26 cellular contexts compared by ENCODE assay signal in genomic region chr9:126240835-126241234, GRCh38.
"Had no signal": no experiment of that assay in that cellular context is flagged by ENCODE, and none has a peak within 500 bp of the region (broad histone marks: within the 10 kb centered on the region; RNA-seq: fewer than 3 reads in every experiment).

No MANE protein-coding gene starts in this region.

- ATAC-seq: activated naive CD4-positive, alpha-beta T cell treated with anti-CD3 and anti-CD28 coated beads, Interleukin-2, amount 50 U/mL, for 72 hours; gastroesophageal sphincter; pancreas; psoas muscle had no signal

- H3K9me3 ChIP-seq: neutrophil had no signal

- H3K4me1 Mint-ChIP-seq: activated CD4-positive, alpha-beta memory T cell treated with anti-CD3 and anti-CD28 coated beads, Interleukin-2, amount 10 ng/mL, durations not matched to agents 7 days and 5 days; endodermal cell; nephron had no signal

- H3K9me3 Mint-ChIP-seq: activated CD4-positive, alpha-beta memory T cell treated with anti-CD3 and anti-CD28 coated beads, Interleukin-2, amount 10 ng/mL, durations not matched to agents 7 days and 5 days; activated T-helper 1 cell treated with anti-CD3 and anti-CD28 coated beads, Interleukin-12 subunit alpha, Interleukin-12 subunit beta, Interleukin-2, Interleukin-4 antibody, amounts not matched to agents 30 ng/mL and 10 ng/mL and 1 ng/mL, durations not matched to agents 14 hours and 24 hours and 36 hours; endodermal cell had no signal

- H3K36me3 ChIP-seq: ascending aorta, brain microvascular endothelial cell, gastroesophageal sphincter, neutrophil, pancreas, right atrium auricular region, spleen, stomach, suprapubic skin, tibial nerve had no signal

- H3K4me3 ChIP-seq: ascending aorta, gastroesophageal sphincter, pancreas, psoas muscle, right atrium auricular region, spleen, stomach, suprapubic skin, tibial nerve had no signal

- H3K4me3 Mint-ChIP-seq: activated CD4-positive, alpha-beta memory T cell treated with anti-CD3 and anti-CD28 coated beads, Interleukin-2, amount 10 ng/mL, durations not matched to agents 7 days and 5 days; activated T-helper 1 cell treated with anti-CD3 and anti-CD28 coated beads, Interleukin-12 subunit alpha, Interleukin-12 subunit beta, Interleukin-2, Interleukin-4 antibody, amounts not matched to agents 30 ng/mL and 10 ng/mL and 1 ng/mL, durations not matched to agents 14 hours and 24 hours and 36 hours; endodermal cell; nephron; T-helper 1 cell treated with Interleukin-12 subunit alpha and Interleukin-12 subunit beta and Interleukin-4 antibody, amounts not matched to agents 30 μg/mL and 1 μg/mL, for 36 hours had no signal

- H3K27ac ChIP-seq: ascending aorta, brain microvascular endothelial cell, gastroesophageal sphincter, neutrophil, pancreas, psoas muscle, right atrium auricular region, spleen, stomach, suprapubic skin, tibial nerve had no signal

- DNase-seq: activated CD4-positive, alpha-beta memory T cell treated with anti-CD3 and anti-CD28 coated beads, Interleukin-2, amount 10 ng/mL, durations not matched to agents 7 days and 5 days; activated CD4-positive, alpha-beta T cell treated with anti-CD3 and anti-CD28 coated beads for 4 hours; activated CD4-positive, CD25-positive, alpha-beta regulatory T cell; activated gamma-delta T cell treated with Interleukin-2 at 50 U/mL for 16 hours; brain microvascular endothelial cell; central memory CD4-positive, alpha-beta T cell; endodermal cell; head of caudate nucleus; hypothalamus; pancreas; psoas muscle; spleen; stimulated activated CD4-positive, alpha-beta T cell treated with anti-CD3 and anti-CD28 coated beads, Interleukin-4, amount 100 ng/mL, for 24 hours; stomach had no signal

- H3K4me1 ChIP-seq: ascending aorta, gastroesophageal sphincter, pancreas, psoas muscle, right atrium auricular region, spleen, stomach, suprapubic skin, tibial nerve had no signal

- H3K27ac Mint-ChIP-seq: activated CD4-positive, alpha-beta memory T cell treated with anti-CD3 and anti-CD28 coated beads, Interleukin-2, amount 10 ng/mL, durations not matched to agents 7 days and 5 days; activated naive CD4-positive, alpha-beta T cell treated with anti-CD3 and anti-CD28 coated beads, Interleukin-2, amount 50 U/mL, for 72 hours; activated T-helper 1 cell treated with anti-CD3 and anti-CD28 coated beads, Interleukin-12 subunit alpha, Interleukin-12 subunit beta, Interleukin-2, Interleukin-4 antibody, amounts not matched to agents 30 ng/mL and 10 ng/mL and 1 ng/mL, durations not matched to agents 14 hours and 24 hours and 36 hours; endodermal cell; nephron; T-helper 1 cell treated with Interleukin-12 subunit alpha and Interleukin-12 subunit beta and Interleukin-4 antibody, amounts not matched to agents 30 μg/mL and 1 μg/mL, for 36 hours had no signal

- H3K27me3 ChIP-seq: ascending aorta, brain microvascular endothelial cell, gastroesophageal sphincter, neutrophil, pancreas, right atrium auricular region, stomach, suprapubic skin, tibial nerve had no signal

- FAIRE-seq: colon, islet of Langerhans, pancreas had no signal
